34 cellular contexts compared by ENCODE assay signal in the genomic region with DNA sequence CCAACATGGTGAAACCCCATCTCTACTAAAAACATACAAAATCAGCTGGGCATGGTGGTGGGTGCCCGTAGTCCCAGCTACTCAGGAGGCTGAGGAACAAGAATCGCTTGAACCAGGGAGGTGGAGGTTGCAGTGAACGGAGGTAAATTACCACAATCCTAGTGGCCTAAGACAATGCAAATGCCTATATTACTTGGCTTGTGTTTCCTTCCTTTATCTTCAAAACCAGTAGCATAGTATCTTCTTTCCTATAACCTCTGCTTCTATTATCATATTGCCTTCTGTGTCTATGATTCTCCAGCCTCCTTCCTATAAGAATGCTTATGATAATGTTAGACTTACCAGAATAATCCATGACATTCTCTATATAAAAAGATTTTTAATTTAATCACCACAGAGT.
"Had no signal": no experiment of that assay in that cellular context is flagged by ENCODE, and none has a peak within 500 bp of the region (broad histone marks: within the 10 kb centered on the region; RNA-seq: fewer than 3 reads in every experiment).

No MANE protein-coding gene starts in this region.

- H3K36me3 ChIP-seq: adrenal gland, esophagus muscularis mucosa, heart left ventricle, left lung, lower lobe of right lung, neural progenitor cell, sigmoid colon, vagina had no signal

- DNase-seq: activated CD4-positive, alpha-beta T cell treated with anti-CD3 and anti-CD28 coated beads for 1 hour; activated CD8-positive, alpha-beta memory T cell treated with anti-CD3 and anti-CD28 coated beads, Interleukin-2, amount 10 ng/mL, durations not matched to agents 7 days and 5 days; activated CD8-positive, alpha-beta T cell treated with anti-CD3 and anti-CD28 coated beads, Interleukin-2, amount 10 ng/mL, durations not matched to agents 7 days and 5 days; activated naive CD4-positive, alpha-beta T cell; activated naive CD8-positive, alpha-beta T cell treated with anti-CD3 and anti-CD28 coated beads for 36 hours; activated T-cell treated with anti-CD3 and anti-CD28 coated beads, Interleukin-2, amount 50 U/mL, for 48 hours; adrenal gland; aorta; body of pancreas; dermis blood vessel endothelial cell; effector CD4-positive, alpha-beta T cell; foreskin keratinocyte; heart left ventricle; hypothalamus; left lung; lower lobe of right lung; mesenchymal stem cell; natural killer cell; occipital lobe; psoas muscle; sigmoid colon; small intestine; stimulated activated CD4-positive, alpha-beta T cell treated with anti-CD3 and anti-CD28 coated beads, Interleukin-1b, Interleukin-23, amount 100 ng/mL, for 48 hours; stimulated activated CD4-positive, alpha-beta T cell treated with anti-CD3 and anti-CD28 coated beads, Interleukin-4, amount 100 ng/mL, for 4 hours; stimulated activated CD8-positive, alpha-beta memory T cell treated with anti-CD3 and anti-CD28 coated beads, Interleukin-4, amount 100 ng/mL, for 48 hours; stimulated activated naive CD8-positive, alpha-beta T cell treated with anti-CD3 and anti-CD28 coated beads, Interleukin-15, amount 100 ng/mL, for 72 hours; substantia nigra had no signal

- H3K4me1 ChIP-seq: adrenal gland, body of pancreas, esophagus muscularis mucosa, heart left ventricle, left lung, lower lobe of right lung, neural progenitor cell, parathyroid adenoma, psoas muscle, sigmoid colon, vagina had no signal

- H3K27ac ChIP-seq: adrenal gland, body of pancreas, esophagus muscularis mucosa, foreskin keratinocyte, heart left ventricle, left lung, lower lobe of right lung, neural progenitor cell, parathyroid adenoma, psoas muscle, sigmoid colon, vagina had no signal

- H3K27me3 Mint-ChIP-seq: activated CD8-positive, alpha-beta memory T cell treated with anti-CD3 and anti-CD28 coated beads, Interleukin-2, amount 10 ng/mL, durations not matched to agents 7 days and 5 days; activated naive CD8-positive, alpha-beta T cell treated with anti-CD3 and anti-CD28 coated beads for 36 hours; stimulated activated memory B cell treated with anti-CD40 and anti-IgM and Interleukin-4, amounts not matched to agents 10 μg/mL and 1 μg/mL and 100 μg/mL, for 72 hours; stimulated activated naive CD8-positive, alpha-beta T cell treated with anti-CD3 and anti-CD28 coated beads, Interleukin-15, amount 100 ng/mL, for 72 hours; type B pancreatic cell had no signal

- H3K4me3 ChIP-seq: adrenal gland, body of pancreas, esophagus muscularis mucosa, heart left ventricle, left lung, lower lobe of right lung, neural progenitor cell, psoas muscle, sigmoid colon, vagina had no signal

- H3K4me1 Mint-ChIP-seq: activated CD8-positive, alpha-beta memory T cell treated with anti-CD3 and anti-CD28 coated beads, Interleukin-2, amount 10 ng/mL, durations not matched to agents 7 days and 5 days; activated naive CD8-positive, alpha-beta T cell treated with anti-CD3 and anti-CD28 coated beads for 36 hours; natural killer cell; neural progenitor cell; stimulated activated memory B cell treated with anti-CD40 and anti-IgM and Interleukin-4, amounts not matched to agents 10 μg/mL and 1 μg/mL and 100 μg/mL, for 72 hours; stimulated activated naive CD8-positive, alpha-beta T cell treated with anti-CD3 and anti-CD28 coated beads, Interleukin-15, amount 100 ng/mL, for 72 hours; WTC11 had no signal

- H3K9me3 Mint-ChIP-seq: activated naive CD8-positive, alpha-beta T cell treated with anti-CD3 and anti-CD28 coated beads for 36 hours; neural progenitor cell; stimulated activated naive CD8-positive, alpha-beta T cell treated with anti-CD3 and anti-CD28 coated beads, Interleukin-15, amount 100 ng/mL, for 72 hours; type B pancreatic cell; WTC11 had no signal

- ATAC-seq: activated CD8-positive, alpha-beta memory T cell treated with anti-CD3 and anti-CD28 coated beads, Interleukin-2, amount 10 ng/mL, durations not matched to agents 7 days and 5 days; activated CD8-positive, alpha-beta T cell treated with anti-CD3 and anti-CD28 coated beads, Interleukin-2, amount 10 ng/mL, durations not matched to agents 7 days and 5 days; body of pancreas; foreskin keratinocyte; heart left ventricle; left lung; lower lobe of right lung; natural killer cell; psoas muscle; stimulated activated memory B cell treated with anti-CD40 and anti-IgM and Interleukin-4, amounts not matched to agents 10 μg/mL and 1 μg/mL and 100 μg/mL, for 72 hours; stimulated activated naive CD8-positive, alpha-beta T cell treated with anti-CD3 and anti-CD28 coated beads, Interleukin-15, amount 100 ng/mL, for 72 hours; WTC11 had no signal

- H3K4me3 Mint-ChIP-seq: activated CD8-positive, alpha-beta memory T cell treated with anti-CD3 and anti-CD28 coated beads, Interleukin-2, amount 10 ng/mL, durations not matched to agents 7 days and 5 days; activated CD8-positive, alpha-beta T cell treated with anti-CD3 and anti-CD28 coated beads, Interleukin-2, amount 10 ng/mL, durations not matched to agents 7 days and 5 days; activated naive CD8-positive, alpha-beta T cell treated with anti-CD3 and anti-CD28 coated beads for 36 hours; natural killer cell; neural progenitor cell; stimulated activated memory B cell treated with anti-CD40 and anti-IgM and Interleukin-4, amounts not matched to agents 10 μg/mL and 1 μg/mL and 100 μg/mL, for 72 hours; stimulated activated naive CD8-positive, alpha-beta T cell treated with anti-CD3 and anti-CD28 coated beads, Interleukin-15, amount 100 ng/mL, for 72 hours; type B pancreatic cell; WTC11 had no signal

- H3K36me3 Mint-ChIP-seq: activated CD8-positive, alpha-beta memory T cell treated with anti-CD3 and anti-CD28 coated beads, Interleukin-2, amount 10 ng/mL, durations not matched to agents 7 days and 5 days; activated naive CD8-positive, alpha-beta T cell treated with anti-CD3 and anti-CD28 coated beads for 36 hours; natural killer cell; neural progenitor cell; stimulated activated memory B cell treated with anti-CD40 and anti-IgM and Interleukin-4, amounts not matched to agents 10 μg/mL and 1 μg/mL and 100 μg/mL, for 72 hours; type B pancreatic cell; WTC11 had no signal

- H3K27ac Mint-ChIP-seq: activated CD8-positive, alpha-beta memory T cell treated with anti-CD3 and anti-CD28 coated beads, Interleukin-2, amount 10 ng/mL, durations not matched to agents 7 days and 5 days; activated CD8-positive, alpha-beta T cell treated with anti-CD3 and anti-CD28 coated beads, Interleukin-2, amount 10 ng/mL, durations not matched to agents 7 days and 5 days; activated naive CD8-positive, alpha-beta T cell treated with anti-CD3 and anti-CD28 coated beads for 36 hours; natural killer cell; neural progenitor cell; stimulated activated memory B cell treated with anti-CD40 and anti-IgM and Interleukin-4, amounts not matched to agents 10 μg/mL and 1 μg/mL and 100 μg/mL, for 72 hours; stimulated activated naive CD8-positive, alpha-beta T cell treated with anti-CD3 and anti-CD28 coated beads, Interleukin-15, amount 100 ng/mL, for 72 hours; type B pancreatic cell; WTC11 had no signal

- H3K9me3 ChIP-seq: adrenal gland, body of pancreas, esophagus muscularis mucosa, heart left ventricle, left lung, lower lobe of right lung, psoas muscle, sigmoid colon, vagina had no signal

- H3K27me3 ChIP-seq: adrenal gland, body of pancreas, esophagus muscularis mucosa, foreskin keratinocyte, heart left ventricle, left lung, neural progenitor cell, sigmoid colon, vagina had no signal
